ENCODE assay signal across 1 cellular context in the genomic region with DNA sequence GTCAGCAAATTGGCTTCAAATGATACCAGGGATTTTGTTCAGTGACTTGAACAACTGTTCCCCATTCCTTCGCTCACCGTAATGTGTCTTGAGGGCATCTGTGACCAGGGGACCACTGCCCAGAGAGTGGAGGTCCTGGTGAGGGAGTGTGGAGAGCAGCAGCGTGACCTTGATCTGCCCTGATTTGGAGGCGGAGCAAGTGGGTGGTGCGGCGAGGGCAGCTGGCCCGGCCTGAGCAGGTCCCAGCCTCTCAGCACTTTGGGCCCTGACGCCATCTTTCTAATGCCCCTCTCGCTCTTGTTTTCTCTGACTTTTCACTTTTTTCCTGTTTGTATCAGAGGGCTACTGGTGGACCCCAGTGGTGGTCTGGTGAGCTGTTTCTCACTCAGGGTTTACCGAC.
TF ChIP-seq lines count a peak whose summit lies in the region.

No MANE protein-coding gene starts in this region.

TF ChIP-seq in GM23338, 12 proteins besides CTCF, POLR2A, EP300 and RAD21 (continued from another document):
- TF ChIP-seq JUNB (IDR thresholded peaks at IDR 0.05; ENCODE audit: unreplicated experiment): no peak
- TF ChIP-seq STAT1 (IDR thresholded peaks at IDR 0.05; ENCODE audit: unreplicated experiment): no peak
- TF ChIP-seq POLR2AphosphoS5 (IDR thresholded peaks at IDR 0.05; ENCODE audit: low read depth): no peak
- no peak for TF ChIP-seq CREB1 (CRISPR knock-in tag; IDR thresholded peaks at IDR 0.05; ENCODE audit: low read depth)
- TF ChIP-seq EZH2 (IDR thresholded peaks at IDR 0.05; ENCODE audit: low read depth, unreplicated experiment): no peak
- TF ChIP-seq EZH2phosphoT487 (IDR thresholded peaks at IDR 0.05; ENCODE audit: unreplicated experiment): no peak
- TF ChIP-seq, protein P1, sequence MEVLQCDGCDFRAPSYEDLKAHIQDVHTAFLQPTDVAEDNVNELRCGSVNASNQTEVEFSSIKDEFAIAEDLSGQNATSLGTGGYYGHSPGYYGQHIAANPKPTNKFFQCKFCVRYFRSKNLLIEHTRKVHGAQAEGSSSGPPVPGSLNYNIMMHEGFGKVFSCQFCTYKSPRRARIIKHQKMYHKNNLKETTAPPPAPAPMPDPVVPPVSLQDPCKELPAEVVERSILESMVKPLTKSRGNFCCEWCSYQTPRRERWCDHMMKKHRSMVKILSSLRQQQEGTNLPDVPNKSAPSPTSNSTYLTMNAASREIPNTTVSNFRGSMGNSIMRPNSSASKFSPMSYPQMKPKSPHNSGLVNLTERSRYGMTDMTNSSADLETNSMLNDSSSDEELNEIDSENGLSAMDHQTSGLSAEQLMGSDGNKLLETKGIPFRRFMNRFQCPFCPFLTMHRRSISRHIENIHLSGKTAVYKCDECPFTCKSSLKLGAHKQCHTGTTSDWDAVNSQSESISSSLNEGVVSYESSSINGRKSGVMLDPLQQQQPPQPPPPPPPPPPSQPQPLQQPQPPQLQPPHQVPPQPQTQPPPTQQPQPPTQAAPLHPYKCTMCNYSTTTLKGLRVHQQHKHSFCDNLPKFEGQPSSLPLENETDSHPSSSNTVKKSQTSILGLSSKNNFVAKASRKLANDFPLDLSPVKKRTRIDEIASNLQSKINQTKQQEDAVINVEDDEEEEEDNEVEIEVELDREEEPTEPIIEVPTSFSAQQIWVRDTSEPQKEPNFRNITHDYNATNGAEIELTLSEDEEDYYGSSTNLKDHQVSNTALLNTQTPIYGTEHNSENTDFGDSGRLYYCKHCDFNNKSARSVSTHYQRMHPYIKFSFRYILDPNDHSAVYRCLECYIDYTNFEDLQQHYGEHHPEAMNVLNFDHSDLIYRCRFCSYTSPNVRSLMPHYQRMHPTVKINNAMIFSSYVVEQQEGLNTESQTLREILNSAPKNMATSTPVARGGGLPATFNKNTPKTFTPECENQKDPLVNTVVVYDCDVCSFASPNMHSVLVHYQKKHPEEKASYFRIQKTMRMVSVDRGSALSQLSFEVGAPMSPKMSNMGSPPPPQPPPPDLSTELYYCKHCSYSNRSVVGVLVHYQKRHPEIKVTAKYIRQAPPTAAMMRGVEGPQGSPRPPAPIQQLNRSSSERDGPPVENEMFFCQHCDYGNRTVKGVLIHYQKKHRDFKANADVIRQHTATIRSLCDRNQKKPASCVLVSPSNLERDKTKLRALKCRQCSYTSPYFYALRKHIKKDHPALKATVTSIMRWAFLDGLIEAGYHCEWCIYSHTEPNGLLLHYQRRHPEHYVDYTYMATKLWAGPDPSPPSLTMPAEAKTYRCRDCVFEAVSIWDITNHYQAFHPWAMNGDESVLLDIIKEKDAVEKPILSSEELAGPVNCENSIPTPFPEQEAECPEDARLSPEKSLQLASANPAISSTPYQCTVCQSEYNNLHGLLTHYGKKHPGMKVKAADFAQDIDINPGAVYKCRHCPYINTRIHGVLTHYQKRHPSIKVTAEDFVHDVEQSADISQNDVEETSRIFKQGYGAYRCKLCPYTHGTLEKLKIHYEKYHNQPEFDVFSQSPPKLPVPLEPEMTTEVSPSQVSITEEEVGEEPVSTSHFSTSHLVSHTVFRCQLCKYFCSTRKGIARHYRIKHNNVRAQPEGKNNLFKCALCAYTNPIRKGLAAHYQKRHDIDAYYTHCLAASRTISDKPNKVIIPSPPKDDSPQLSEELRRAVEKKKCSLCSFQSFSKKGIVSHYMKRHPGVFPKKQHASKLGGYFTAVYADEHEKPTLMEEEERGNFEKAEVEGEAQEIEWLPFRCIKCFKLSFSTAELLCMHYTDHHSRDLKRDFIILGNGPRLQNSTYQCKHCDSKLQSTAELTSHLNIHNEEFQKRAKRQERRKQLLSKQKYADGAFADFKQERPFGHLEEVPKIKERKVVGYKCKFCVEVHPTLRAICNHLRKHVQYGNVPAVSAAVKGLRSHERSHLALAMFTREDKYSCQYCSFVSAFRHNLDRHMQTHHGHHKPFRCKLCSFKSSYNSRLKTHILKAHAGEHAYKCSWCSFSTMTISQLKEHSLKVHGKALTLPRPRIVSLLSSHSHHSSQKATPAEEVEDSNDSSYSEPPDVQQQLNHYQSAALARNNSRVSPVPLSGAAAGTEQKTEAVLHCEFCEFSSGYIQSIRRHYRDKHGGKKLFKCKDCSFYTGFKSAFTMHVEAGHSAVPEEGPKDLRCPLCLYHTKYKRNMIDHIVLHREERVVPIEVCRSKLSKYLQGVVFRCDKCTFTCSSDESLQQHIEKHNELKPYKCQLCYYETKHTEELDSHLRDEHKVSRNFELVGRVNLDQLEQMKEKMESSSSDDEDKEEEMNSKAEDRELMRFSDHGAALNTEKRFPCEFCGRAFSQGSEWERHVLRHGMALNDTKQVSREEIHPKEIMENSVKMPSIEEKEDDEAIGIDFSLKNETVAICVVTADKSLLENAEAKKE (CRISPR knock-in tag; IDR thresholded peaks at IDR 0.05): no peak
- TF ChIP-seq ZNF114 (CRISPR knock-in tag; IDR thresholded peaks at IDR 0.05): no peak
- no peak for TF ChIP-seq ZNF331 (CRISPR knock-in tag; IDR thresholded peaks at IDR 0.05; ENCODE audit: low read depth)
- TF ChIP-seq, protein P2, sequence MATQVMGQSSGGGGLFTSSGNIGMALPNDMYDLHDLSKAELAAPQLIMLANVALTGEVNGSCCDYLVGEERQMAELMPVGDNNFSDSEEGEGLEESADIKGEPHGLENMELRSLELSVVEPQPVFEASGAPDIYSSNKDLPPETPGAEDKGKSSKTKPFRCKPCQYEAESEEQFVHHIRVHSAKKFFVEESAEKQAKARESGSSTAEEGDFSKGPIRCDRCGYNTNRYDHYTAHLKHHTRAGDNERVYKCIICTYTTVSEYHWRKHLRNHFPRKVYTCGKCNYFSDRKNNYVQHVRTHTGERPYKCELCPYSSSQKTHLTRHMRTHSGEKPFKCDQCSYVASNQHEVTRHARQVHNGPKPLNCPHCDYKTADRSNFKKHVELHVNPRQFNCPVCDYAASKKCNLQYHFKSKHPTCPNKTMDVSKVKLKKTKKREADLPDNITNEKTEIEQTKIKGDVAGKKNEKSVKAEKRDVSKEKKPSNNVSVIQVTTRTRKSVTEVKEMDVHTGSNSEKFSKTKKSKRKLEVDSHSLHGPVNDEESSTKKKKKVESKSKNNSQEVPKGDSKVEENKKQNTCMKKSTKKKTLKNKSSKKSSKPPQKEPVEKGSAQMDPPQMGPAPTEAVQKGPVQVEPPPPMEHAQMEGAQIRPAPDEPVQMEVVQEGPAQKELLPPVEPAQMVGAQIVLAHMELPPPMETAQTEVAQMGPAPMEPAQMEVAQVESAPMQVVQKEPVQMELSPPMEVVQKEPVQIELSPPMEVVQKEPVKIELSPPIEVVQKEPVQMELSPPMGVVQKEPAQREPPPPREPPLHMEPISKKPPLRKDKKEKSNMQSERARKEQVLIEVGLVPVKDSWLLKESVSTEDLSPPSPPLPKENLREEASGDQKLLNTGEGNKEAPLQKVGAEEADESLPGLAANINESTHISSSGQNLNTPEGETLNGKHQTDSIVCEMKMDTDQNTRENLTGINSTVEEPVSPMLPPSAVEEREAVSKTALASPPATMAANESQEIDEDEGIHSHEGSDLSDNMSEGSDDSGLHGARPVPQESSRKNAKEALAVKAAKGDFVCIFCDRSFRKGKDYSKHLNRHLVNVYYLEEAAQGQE (IDR thresholded peaks at IDR 0.05; ENCODE audit: unreplicated experiment): no peak
- TF ChIP-seq, protein P3, sequence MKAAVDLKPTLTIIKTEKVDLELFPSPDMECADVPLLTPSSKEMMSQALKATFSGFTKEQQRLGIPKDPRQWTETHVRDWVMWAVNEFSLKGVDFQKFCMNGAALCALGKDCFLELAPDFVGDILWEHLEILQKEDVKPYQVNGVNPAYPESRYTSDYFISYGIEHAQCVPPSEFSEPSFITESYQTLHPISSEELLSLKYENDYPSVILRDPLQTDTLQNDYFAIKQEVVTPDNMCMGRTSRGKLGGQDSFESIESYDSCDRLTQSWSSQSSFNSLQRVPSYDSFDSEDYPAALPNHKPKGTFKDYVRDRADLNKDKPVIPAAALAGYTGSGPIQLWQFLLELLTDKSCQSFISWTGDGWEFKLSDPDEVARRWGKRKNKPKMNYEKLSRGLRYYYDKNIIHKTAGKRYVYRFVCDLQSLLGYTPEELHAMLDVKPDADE (IDR thresholded peaks at IDR 0.05): no peak
